Comparison of ENCODE assay signal across 13 cellular contexts in the genomic region with DNA sequence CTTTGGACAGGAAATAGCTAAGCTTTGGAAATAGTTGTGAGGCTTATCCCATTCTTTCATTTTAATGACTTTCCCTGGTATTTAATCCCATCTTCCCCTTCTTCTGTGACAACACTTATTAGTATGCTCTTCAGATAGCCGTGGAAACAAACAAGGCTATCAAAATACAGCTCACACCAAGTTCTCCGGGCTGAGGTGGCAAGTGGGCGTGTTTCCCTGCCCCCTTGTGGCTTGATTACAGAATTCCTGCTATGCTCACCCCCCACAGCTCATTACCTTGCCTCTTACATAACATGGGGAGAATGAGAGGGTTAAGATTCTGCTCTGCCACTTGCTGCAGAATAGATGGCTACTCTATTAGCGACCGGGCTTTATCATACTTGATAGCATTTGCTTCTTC.
DNase-seq lines count a peak whose midpoint lies in the region; ATAC-seq and TF ChIP-seq lines count a peak whose summit lies in the region.
"Had no signal": no experiment of that assay in that cellular context is flagged by ENCODE, and none has a peak within 500 bp of the region (broad histone marks: within the 10 kb centered on the region; RNA-seq: fewer than 3 reads in every experiment).

No MANE protein-coding gene starts in this region.

- no peak overlapping the region for H3K27ac ChIP-seq in GM23248
- no peak overlapping the region for H3K27ac ChIP-seq in OCI-LY3 (ENCODE audit: low read length)
- no peak overlapping the region for H3K27ac ChIP-seq in foreskin keratinocyte
- H3K27ac ChIP-seq: epithelial cell of prostate had no signal

- H3K9me2 ChIP-seq in GM23248 (ENCODE audit: insufficient read depth), result no peaks in the 10 kb centered on the region

- H3F3A ChIP-seq in GM23248 (ENCODE audit: insufficient read depth), result no peaks in the 10 kb centered on the region

- H3K27me3 ChIP-seq in GM23248 (replicated peaks; ENCODE audit: insufficient read depth) (no peaks in the 10 kb centered on the region), OCI-LY3 (ENCODE audit: low read depth, low read length) (no peaks in the 10 kb centered on the region), foreskin keratinocyte (no peaks in the 10 kb centered on the region)

- H3K4me3 ChIP-seq in GM23248 (no peak overlapping the region), OCI-LY3 (ENCODE audit: low read length) (no peak overlapping the region)
- H3K4me3 ChIP-seq: mucosa of descending colon had no signal

- ATAC-seq in foreskin keratinocyte (peak; percentile 37), HG02623 (IDR thresholded peaks at IDR 0.05; ENCODE audit: unreplicated experiment) (no peak)
- ATAC-seq: mucosa of descending colon had no signal

- H3K4me2 ChIP-seq in GM23248 (ENCODE audit: unreplicated experiment), result no peak overlapping the region
- H3K4me2 ChIP-seq in OCI-LY3 (ENCODE audit: low read length), result peak overlapping the region; percentile 25

- 64% methylated on average over 5 of the region's 5 CpGs for whole genome bisulfite sequencing in GM23248 (ENCODE audit: low coverage in 1 of 2, low lambda C conversion rate in 2 of 2, missing lambda C conversion rate in 2 of 2), 2 experiments

- peak; percentile 33 for DNase-seq in AG08395 (ENCODE audit: low spot score)
- peak; percentile 21 for DNase-seq in GM23248
- peak in 1 of 2 donors; percentile 17 for DNase-seq in foreskin keratinocyte
- DNase-seq in anterior cingulate cortex (lab: John Stamatoyannopoulos, UW), result no peak
- DNase-seq in DMS114 treated with DMSO at 0.1 percent for 48 hours (lab: John Stamatoyannopoulos, UW; ENCODE audit: unreplicated experiment), result no peak
- no peak for DNase-seq in SW480 (ENCODE audit: low spot score)
- DNase-seq: DMS79 treated with DMSO at 0.1 percent for 48 hours; mucosa of descending colon; SIG-M5; stimulated activated CD4-positive, alpha-beta T cell treated with anti-CD3 and anti-CD28 coated beads, Interleukin-4, amount 100 ng/mL, for 4 hours had no signal

- peak; percentile 57 for TF ChIP-seq CTCF in OCI-LY3 (IDR thresholded peaks at IDR 0.05; ENCODE audit: low read depth, low read length)
- peak; percentile 46 for TF ChIP-seq CTCF in foreskin keratinocyte (conservative IDR thresholded peaks at IDR 0.05)

- peaks cover 5% of the 10 kb centered on the region for H3K4me1 ChIP-seq in GM23248 (ENCODE audit: insufficient read depth)
- H3K4me1 ChIP-seq in OCI-LY3 (ENCODE audit: low read length), result no peaks in the 10 kb centered on the region
- no peaks in the 10 kb centered on the region for H3K4me1 ChIP-seq in foreskin keratinocyte

- in situ Hi-C loops in GM23248 (cut with MboI), result loop anchor here (25.0 kb wide), 2 partner anchors 278 to 697 kb away; no protein-coding TSS in a partner anchor

- H3K36me3 ChIP-seq in GM23248 (ENCODE audit: low read depth) (no peaks in the 10 kb centered on the region), OCI-LY3 (replicated peaks; ENCODE audit: low read depth, low read length) (no peaks in the 10 kb centered on the region)

- no peaks in the 10 kb centered on the region for H3K79me2 ChIP-seq in GM23248 (ENCODE audit: insufficient read depth)
- no peaks in the 10 kb centered on the region for H3K79me2 ChIP-seq in OCI-LY3 (ENCODE audit: low read length)

- 0 out of 2 replicates have a peak overlapping the region, but pooled peaks have one; percentile 4 for H2AFZ ChIP-seq in GM23248
- no peak overlapping the region for H2AFZ ChIP-seq in OCI-LY3 (ENCODE audit: low read depth, low read length)

- H3K9me3 ChIP-seq in GM23248 (ENCODE audit: low read depth) (no peaks in the 10 kb centered on the region), OCI-LY3 (ENCODE audit: insufficient read depth, low read length) (no peaks in the 10 kb centered on the region)
- H3K9me3 ChIP-seq: mucosa of descending colon had no signal

- H3K9ac ChIP-seq in GM23248 (no peak overlapping the region), OCI-LY3 (ENCODE audit: low read length) (no peak overlapping the region)

- H4K20me1 ChIP-seq in GM23248 (ENCODE audit: insufficient read depth) (no peaks in the 10 kb centered on the region), OCI-LY3 (ENCODE audit: insufficient read depth, low read length) (no peaks in the 10 kb centered on the region)

Comparison
In these comparisons a context has a peak if more than half of its experiments do, and no peak if none do; other contexts are left out.
1. DNase-seq: peak in AG08395 (single experiment) and GM23248 (single experiment); none in anterior cingulate cortex (0 of 58), DMS114 treated with DMSO at 0.1 percent for 48 hours (single experiment) and SW480 (single experiment).